In genomic region chr10:17616403-17617030, GRCh38 we compare ENCODE assay signal across 8 cellular contexts. TPM values are rescaled to one million over a fixed set of nuclear protein-coding genes. Genes with fewer than 3 reads are reported as not detected.
A peak's percentile ranks its signal among the peaks of the same experiment; 100 is the strongest.
DNase-seq lines count a peak whose midpoint lies in the region; ATAC-seq and TF ChIP-seq lines count a peak whose summit lies in the region.

No MANE protein-coding gene starts in this region.

- H3K9me3 ChIP-seq in effector memory CD4-positive, alpha-beta T cell (ENCODE audit: control insufficient read depth, low read length), result no peaks in the 10 kb centered on the region
- H3K9me3 ChIP-seq in lung (ENCODE audit: control insufficient read depth in 2 of 2, insufficient read depth in 1 of 2, low read length in 1 of 2), result no peaks in the 10 kb centered on the region

- no peaks in the 10 kb centered on the region for H3K36me3 ChIP-seq in H7 (replicated peaks; ENCODE audit: control insufficient read depth, insufficient read depth, low read length)
- H3K36me3 ChIP-seq in effector memory CD4-positive, alpha-beta T cell (ENCODE audit: control insufficient read depth, insufficient read depth, low read length), result no peaks in the 10 kb centered on the region
- no peaks in the 10 kb centered on the region for H3K36me3 ChIP-seq in lung (ENCODE audit: control insufficient read depth in 2 of 2, insufficient read depth in 2 of 2, low read length in 2 of 2)

- H3K27ac ChIP-seq in effector memory CD4-positive, alpha-beta T cell (ENCODE audit: insufficient read depth, low read length, poor library complexity, severe bottlenecking), result no peak overlapping the region
- H3K27ac ChIP-seq in lung (ENCODE audit: low read depth in 1 of 2, low read length in 1 of 2), result peak overlapping the region; percentile 96 to 98

- ATAC-seq in lung (ENCODE audit: insufficient read depth, low FRiP score), result peak; percentile 87

- 2 to 3% methylated on average over 39 to 48 of the region's 48 CpGs for WGBS in lung, 2 donors

- H3K4me3 ChIP-seq in GM12864 (ENCODE audit: low read depth, low read length) (peak overlapping the region; percentile 74), H7 (ENCODE audit: insufficient read depth, low read depth, low read length) (peak overlapping the region; percentile 78), LNCaP clone FGC (ENCODE audit: low read depth, low read length) (peak overlapping the region; percentile 55), lung (peak overlapping the region; percentile 94)
- H3K4me3 ChIP-seq in effector memory CD4-positive, alpha-beta T cell (ENCODE audit: insufficient read depth, low read depth, low read length, poor library complexity, severe bottlenecking), result peak overlapping the region; percentile 73

- no peaks in the 10 kb centered on the region; the same call in 1 of the 2 replicates for H3K27me3 ChIP-seq in H7 (ENCODE audit: control insufficient read depth, insufficient read depth, low read length)
- no peaks in the 10 kb centered on the region for H3K27me3 ChIP-seq in effector memory CD4-positive, alpha-beta T cell (replicated peaks; ENCODE audit: control insufficient read depth, insufficient read depth, low read length, poor library complexity, severe bottlenecking)
- H3K27me3 ChIP-seq in lung (ENCODE audit: control insufficient read depth, insufficient read depth), result no peaks in the 10 kb centered on the region

- TF ChIP-seq CTCF in GM12864 (IDR thresholded peaks at IDR 0.05; ENCODE audit: low read depth, low read length, missing control alignments), result no peak
- no peak for TF ChIP-seq CTCF in LNCaP clone FGC (IDR thresholded peaks at IDR 0.05; ENCODE audit: control insufficient read depth, extremely low read depth, insufficient read depth)
- no peak for TF ChIP-seq CTCF in lung (IDR thresholded peaks at IDR 0.05; ENCODE audit: control extremely low read depth, extremely low read depth)

- no peak for DNase-seq in GM12864 (ENCODE audit: low read depth)
- DNase-seq in H7, result peak; percentile 93
- no peak for DNase-seq in LNCaP clone FGC (ENCODE audit: low read depth)
- peak; percentile 13 for DNase-seq in activated CD4-positive, alpha-beta T cell treated with anti-CD3 and anti-CD28 coated beads, Interleukin-2, amount 50 U/mL, for 1 hour
- DNase-seq in effector memory CD4-positive, alpha-beta T cell, result peak in 1 of 3 donors; percentile 2
- DNase-seq in lung (ENCODE audit: low spot score), result peak; percentile 79
- peak; percentile 8 for DNase-seq in stimulated activated CD8-positive, alpha-beta memory T cell treated with anti-CD3 and anti-CD28 coated beads, Interleukin-4, amount 100 ng/mL, for 24 hours (ENCODE audit: low read depth)
- DNase-seq in KG1 (lab: John Stamatoyannopoulos, UW), result no peak

- H3K4me1 ChIP-seq in effector memory CD4-positive, alpha-beta T cell (ENCODE audit: control insufficient read depth, insufficient read depth, low read length, poor library complexity, severe bottlenecking), result peaks cover 4% of the 10 kb centered on the region
- peaks cover 0 to 2% of the 10 kb centered on the region in 2 donors for H3K4me1 ChIP-seq in lung (ENCODE audit: control insufficient read depth in 2 of 2, insufficient read depth in 2 of 2, low read length in 2 of 2)

RNA-seq across cellular contexts. Expression of gene HACD1, which starts 0.7 kb away (rescaled TPM):
- total RNA-seq in H7 (2014; rRNA removed; shearing (Covaris generic)), result 12.2 and 22.4 TPM in 2 replicates
- total RNA-seq in lung, result 10 to 100 TPM; 16.6 to 31.9 TPM
- 10 to 100 TPM; 11.5 to 49.2 TPM for polyA plus RNA-seq in lung

RNA-seq across cellular contexts. Expression of gene STAM, which starts 27.4 kb away (rescaled TPM):
- 21.6 and 25.4 TPM in 2 replicates for total RNA-seq in H7 (2014; rRNA removed; shearing (Covaris generic))
- total RNA-seq in lung, result 10 to 100 TPM; 25.4 to 76.8 TPM
- polyA plus RNA-seq in lung, result 10 to 100 TPM; 11.9 to 15.5 TPM

Comparison
In these comparisons a context has a peak if more than half of its experiments do, and no peak if none do; other contexts are left out.
1. DNase-seq: peak in H7 (single experiment), activated CD4-positive, alpha-beta T cell treated with anti-CD3 and anti-CD28 coated beads, Interleukin-2, amount 50 U/mL, for 1 hour (single experiment), lung (single experiment) and stimulated activated CD8-positive, alpha-beta memory T cell treated with anti-CD3 and anti-CD28 coated beads, Interleukin-4, amount 100 ng/mL, for 24 hours (single experiment); none in GM12864 (single experiment), LNCaP clone FGC (single experiment) and KG1 (single experiment).
2. Peak in every context shown above with its lines, with median percentiles within 50 percentile points of each other: H3K4me3 ChIP-seq.